Comparison of ENCODE assay signal across 9 cellular contexts in the genomic region with DNA sequence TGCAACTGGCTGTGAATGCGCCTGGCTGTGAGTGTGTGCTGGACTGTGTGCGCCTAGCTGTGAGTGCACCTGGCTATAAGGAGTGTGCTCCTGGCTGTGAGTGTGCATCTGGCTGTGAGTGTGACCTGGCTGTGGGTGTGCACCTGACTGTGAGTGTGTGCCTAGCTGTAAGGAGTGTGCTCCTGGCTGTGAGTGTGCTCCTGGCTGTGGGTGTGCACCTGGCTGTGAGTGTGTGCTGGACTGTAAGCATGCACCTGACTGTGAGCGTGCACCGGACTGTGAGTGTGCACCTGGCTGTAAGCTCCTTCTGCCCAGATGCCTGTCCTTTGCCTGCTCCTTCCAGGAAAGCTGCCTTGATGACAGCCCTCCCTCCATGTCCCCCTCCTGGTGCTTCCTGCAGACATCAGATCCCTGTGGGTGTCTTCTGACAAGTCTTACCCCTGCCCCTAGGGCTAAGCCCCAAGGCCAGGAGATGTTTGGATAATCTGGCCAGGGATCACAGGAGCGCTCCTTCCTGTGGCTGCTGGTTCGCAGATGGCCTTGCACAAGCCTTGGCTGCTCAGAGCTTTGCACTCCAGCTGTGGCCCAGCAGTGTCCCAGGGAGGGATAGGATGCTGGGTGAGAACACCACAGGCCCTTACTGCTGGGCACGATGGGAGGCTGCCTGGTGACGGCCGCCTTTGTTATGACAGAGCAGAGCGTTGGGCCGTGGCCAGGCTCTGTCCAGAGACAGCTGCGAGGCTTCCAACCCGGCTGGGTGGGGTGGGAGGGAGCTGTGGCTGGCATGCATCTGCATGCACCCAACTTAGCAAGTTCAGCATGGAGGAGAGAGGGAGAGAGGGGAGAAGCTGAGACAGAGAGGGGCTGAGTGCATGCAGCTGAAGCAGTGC.
DNase-seq lines count a peak whose midpoint lies in the region; ATAC-seq, FAIRE-seq and TF ChIP-seq lines count a peak whose summit lies in the region.
"Had no signal": no experiment of that assay in that cellular context is flagged by ENCODE, and none has a peak within 500 bp of the region (broad histone marks: within the 10 kb centered on the region; RNA-seq: fewer than 3 reads in every experiment).

No MANE protein-coding gene starts in this region.

- peak overlapping the region in 1 of 2 donors; percentile 55 for H3K9ac ChIP-seq in stomach smooth muscle (ENCODE audit: low read length in 2 of 2)

- 56 to 62% methylated on average over 13 of the region's 13 CpGs for WGBS in pancreas, 2 donors

- H3K4me3 ChIP-seq in astrocyte of the spinal cord (ENCODE audit: low read depth, low read length) (no peak overlapping the region), stomach smooth muscle (ENCODE audit: low read length in 2 of 2) (peak overlapping the region; percentile 49), pancreas (no peak overlapping the region)

- no peak for ATAC-seq in pancreas
- ATAC-seq: T-helper 17 cell had no signal

- DNase-seq in NCI-H2081 (lab: John Stamatoyannopoulos, UW) (peak; percentile 56 to 81), NCI-H2081 treated with DMSO at 0.1 percent for 48 hours (lab: John Stamatoyannopoulos, UW) (no peak), astrocyte of the spinal cord (ENCODE audit: low read depth, low spot score) (peak; percentile 84), iris pigment epithelial cell (ENCODE audit: low read depth) (peak; percentile 60), cortex of kidney (lab: John Stamatoyannopoulos, UW) (no peak), pancreas (no peak), KBM-7 (no peak)
- DNase-seq: T-helper 17 cell had no signal

- H3K4me1 ChIP-seq in stomach smooth muscle (ENCODE audit: control insufficient read depth, insufficient read depth, low read length) (peaks cover 65% of the 10 kb centered on the region), pancreas (no peaks in the 10 kb centered on the region)

- intact Hi-C loops in pancreas (cut with DNase I) = no loop called here

- H3K36me3 ChIP-seq in stomach smooth muscle (ENCODE audit: control insufficient read depth in 2 of 2, insufficient read depth in 2 of 2, low read length in 2 of 2) = no peaks in the 10 kb centered on the region
- H3K36me3 ChIP-seq in pancreas = no peaks in the 10 kb centered on the region

- H3K27me3 ChIP-seq in stomach smooth muscle (ENCODE audit: control insufficient read depth in 1 of 2, insufficient read depth in 2 of 2, low read length in 2 of 2) (no peaks in the 10 kb centered on the region), pancreas (no peaks in the 10 kb centered on the region)

- in situ Hi-C loops in astrocyte of the spinal cord (cut with HindIII; ENCODE audit: low sequenced_read_pairs) (no loop called here), KBM-7 (cut with MboI; ENCODE audit: low pct_unique_long_range_greater_than_20kb, low sequenced_read_pairs) (no loop called here)

- H3K9me3 ChIP-seq in stomach smooth muscle (ENCODE audit: control insufficient read depth in 2 of 2, low read length in 2 of 2) = no peaks in the 10 kb centered on the region
- no peaks in the 10 kb centered on the region for H3K9me3 ChIP-seq in pancreas

- no peak for FAIRE-seq in pancreas (lab: Jason Lieb, UNC)

- no peak for TF ChIP-seq CTCF in astrocyte of the spinal cord (IDR thresholded peaks at IDR 0.05; ENCODE audit: low read depth, low read length)
- no peak for TF ChIP-seq CTCF in pancreas (IDR thresholded peaks at IDR 0.05)

- H3K27ac ChIP-seq in stomach smooth muscle (ENCODE audit: low read length) (peak overlapping the region; percentile 82), pancreas (no peak overlapping the region)

Comparison
In these comparisons a context has a peak if more than half of its experiments do, and no peak if none do; other contexts are left out.
1. DNase-seq: peak in NCI-H2081 (2 of 2), astrocyte of the spinal cord (single experiment) and iris pigment epithelial cell (single experiment); none in NCI-H2081 treated with DMSO at 0.1 percent for 48 hours (single experiment), cortex of kidney (single experiment), pancreas (0 of 6) and KBM-7 (single experiment).
2. H3K4me3 ChIP-seq: peak in stomach smooth muscle (2 of 2); none in astrocyte of the spinal cord (single experiment) and pancreas (0 of 4).